Comparison of ENCODE assay signal across 10 cellular contexts in the genomic region with DNA sequence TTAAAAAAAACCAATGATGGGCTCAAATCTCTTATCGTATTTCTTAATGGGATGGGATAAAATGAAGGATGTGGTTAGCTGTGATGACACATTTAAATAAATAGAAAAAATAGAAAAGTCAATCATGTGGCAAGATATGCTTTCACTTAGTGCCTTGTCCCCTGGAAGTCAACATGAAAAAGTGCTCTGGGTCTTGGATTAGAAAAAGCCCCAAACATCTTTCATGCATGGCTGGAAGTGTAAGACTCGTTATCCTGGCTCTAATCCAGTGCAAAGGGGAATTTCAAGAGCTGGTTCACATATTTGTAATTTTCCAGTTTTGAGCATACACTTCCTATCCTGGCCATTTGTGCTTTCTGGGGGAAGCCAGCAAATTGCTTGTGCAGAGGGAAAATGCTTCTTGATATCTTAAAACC.
DNase-seq lines count a peak whose midpoint lies in the region; ATAC-seq and TF ChIP-seq lines count a peak whose summit lies in the region.
"Had no signal": no experiment of that assay in that cellular context is flagged by ENCODE, and none has a peak within 500 bp of the region (broad histone marks: within the 10 kb centered on the region; RNA-seq: fewer than 3 reads in every experiment).

No MANE protein-coding gene starts in this region.

- H3K4me3 ChIP-seq in OCI-LY3 (ENCODE audit: low read length) = no peak overlapping the region
- no peak overlapping the region for H3K4me3 ChIP-seq in gastroesophageal sphincter

- ATAC-seq in gastroesophageal sphincter (peak; percentile 68), GM21360 (IDR thresholded peaks at IDR 0.05; ENCODE audit: unreplicated experiment) (no peak), GM21528 (IDR thresholded peaks at IDR 0.05; ENCODE audit: low FRiP score, unreplicated experiment) (no peak)

- H3K4me2 ChIP-seq in OCI-LY3 (ENCODE audit: low read length) = peak overlapping the region; percentile 13

- no peak overlapping the region for H3K9ac ChIP-seq in OCI-LY3 (ENCODE audit: low read length)

- peaks cover 13% of the 10 kb centered on the region for H3K4me1 ChIP-seq in OCI-LY3 (ENCODE audit: low read length)
- H3K4me1 ChIP-seq in gastroesophageal sphincter = peaks cover 5 to 29% (median 19%) of the 10 kb centered on the region in 3 donors

- DNase-seq in NCI-H1417 (lab: John Stamatoyannopoulos, UW) (peak in 2 of 3 experiments; percentile 36 to 86), NCI-H1417 treated with DMSO at 0.1 percent for 48 hours (lab: John Stamatoyannopoulos, UW) (no peak), smooth muscle cell of the brain vasculature (ENCODE audit: low read depth, low spot score) (peak; percentile 21)
- DNase-seq in stimulated activated CD4-positive, alpha-beta T cell treated with anti-CD3 and anti-CD28 coated beads, Interleukin-12 subunit alpha, Interleukin-12 subunit beta, amount 100 ng/mL, for 4 hours = no peak
- DNase-seq: caudate nucleus had no signal

- H3K27ac ChIP-seq in OCI-LY3 (ENCODE audit: low read length) = no peak overlapping the region
- peak overlapping the region; percentile 29 to 73 (median 70) for H3K27ac ChIP-seq in gastroesophageal sphincter
- H3K27ac ChIP-seq: C4-2B had no signal

- 8% methylated on average over 2 of the region's 2 CpGs for WGBS in gastroesophageal sphincter (ENCODE audit: low coverage in 1 of 2), 2 donors

- H3K27me3 ChIP-seq in OCI-LY3 (ENCODE audit: low read depth, low read length) (peaks cover 7% of the 10 kb centered on the region; the same call in 1 of the 2 replicates), gastroesophageal sphincter (no peaks in the 10 kb centered on the region)

- H3K9me3 ChIP-seq in OCI-LY3 (ENCODE audit: insufficient read depth, low read length) (no peaks in the 10 kb centered on the region), gastroesophageal sphincter (no peaks in the 10 kb centered on the region)

- no peak for TF ChIP-seq POLR2A in gastroesophageal sphincter (IDR thresholded peaks at IDR 0.05)

- no peak for TF ChIP-seq EP300 in gastroesophageal sphincter (IDR thresholded peaks at IDR 0.05)

- no peak overlapping the region for H2AFZ ChIP-seq in OCI-LY3 (ENCODE audit: low read depth, low read length)

- no peaks in the 10 kb centered on the region for H3K79me2 ChIP-seq in OCI-LY3 (ENCODE audit: low read length)

- TF ChIP-seq CTCF in OCI-LY3 (IDR thresholded peaks at IDR 0.05; ENCODE audit: low read depth, low read length) (no peak), gastroesophageal sphincter (IDR thresholded peaks at IDR 0.05) (no peak)

- H4K20me1 ChIP-seq in OCI-LY3 (ENCODE audit: insufficient read depth, low read length) = no peaks in the 10 kb centered on the region

- no peaks in the 10 kb centered on the region for H3K36me3 ChIP-seq in OCI-LY3 (replicated peaks; ENCODE audit: low read depth, low read length)
- H3K36me3 ChIP-seq in gastroesophageal sphincter = no peaks in the 10 kb centered on the region

Comparison
In these comparisons a context has a peak if more than half of its experiments do, and no peak if none do; other contexts are left out.
1. DNase-seq: peak in NCI-H1417 (2 of 3) and smooth muscle cell of the brain vasculature (single experiment); none in NCI-H1417 treated with DMSO at 0.1 percent for 48 hours (single experiment) and stimulated activated CD4-positive, alpha-beta T cell treated with anti-CD3 and anti-CD28 coated beads, Interleukin-12 subunit alpha, Interleukin-12 subunit beta, amount 100 ng/mL, for 4 hours (single experiment).